ENCODE assay signal across 15 cellular contexts in genomic region chr5:172276214-172276613, GRCh38. TPM values are rescaled to one million over a fixed set of nuclear protein-coding genes. Genes with fewer than 3 reads are reported as not detected.
DNase-seq lines count a peak whose midpoint lies in the region; ATAC-seq, FAIRE-seq and TF ChIP-seq lines count a peak whose summit lies in the region.
"Had no signal": no experiment of that assay in that cellular context is flagged by ENCODE, and none has a peak within 500 bp of the region (broad histone marks: within the 10 kb centered on the region; RNA-seq: fewer than 3 reads in every experiment).

No MANE protein-coding gene starts in this region.

- TF ChIP-seq CTCF in GM23338 (conservative IDR thresholded peaks at IDR 0.05; ENCODE audit: low read depth in 2 of 2) (no peak), Panc1 (IDR thresholded peaks at IDR 0.05) (no peak), cardiac fibroblast (IDR thresholded peaks at IDR 0.05; ENCODE audit: low read depth, low read length) (no peak), osteoblast (IDR thresholded peaks at IDR 0.05; ENCODE audit: extremely low read depth, low read depth, low read length) (no peak), A673 (conservative IDR thresholded peaks at IDR 0.05; ENCODE audit: low read depth, low read length) (no peak), chondrocyte (IDR thresholded peaks at IDR 0.05) (no peak)

- H3K9me2 ChIP-seq in GM23338 (ENCODE audit: insufficient read depth), result no peaks in the 10 kb centered on the region

- POLR2A ChIA-PET in Panc1 (lab: Charles Lee), result no interaction called here
- POLR2A ChIA-PET in A673 (lab: Charles Lee; ENCODE audit: low non-redundant PET), result interaction anchor here (0.6 kb wide), 1 partner anchor 163 kb away, joined by 12 read pairs; no protein-coding TSS in a partner anchor

- no peak for TF ChIP-seq POLR2A in H54 (IDR thresholded peaks at IDR 0.05; ENCODE audit: low read depth, low read length)

- H3K9me3 ChIP-seq in Panc1 (ENCODE audit: control insufficient read depth, insufficient read depth, low read depth, low read length) (no peaks in the 10 kb centered on the region), osteoblast (ENCODE audit: low read depth, low read length) (no peaks in the 10 kb centered on the region), A673 (ENCODE audit: low read depth, low read length, poor library complexity, severe bottlenecking) (no peaks in the 10 kb centered on the region)

- no peak overlapping the region for H3K4me3 Mint-ChIP-seq in GM23338
- H3K4me3 Mint-ChIP-seq in chondrocyte (ENCODE audit: unreplicated experiment), result no peak overlapping the region
- H3K4me3 Mint-ChIP-seq: CD8-positive, alpha-beta T cell; neural progenitor cell had no signal

- H3K4me1 ChIP-seq in GM23338 (ENCODE audit: insufficient read depth) (peaks cover 31% of the 10 kb centered on the region), Panc1 (ENCODE audit: control insufficient read depth, insufficient read depth, low read length) (peaks cover 34% of the 10 kb centered on the region), osteoblast (ENCODE audit: insufficient read depth, low read length) (peaks cover 20% of the 10 kb centered on the region), A673 (ENCODE audit: insufficient read depth, low read length, poor library complexity, severe bottlenecking) (peaks cover 7% of the 10 kb centered on the region)

- H3K4me3 ChIP-seq in GM23338 (no peak overlapping the region), Panc1 (ENCODE audit: low read depth in 2 of 2, low read length in 2 of 2) (0 out of 4 replicates have a peak overlapping the region, but pooled peaks of 1 of the 2 experiments have one; percentile 2), cardiac fibroblast (replicated peaks in 1 of 2; ENCODE audit: low read depth in 2 of 2, low read length in 2 of 2) (no peak overlapping the region), osteoblast (ENCODE audit: insufficient read depth, low read length) (no peak overlapping the region), A673 (ENCODE audit: low read depth, low read length, poor library complexity, severe bottlenecking) (no peak overlapping the region)
- H3K4me3 ChIP-seq: neural progenitor cell had no signal

- no peaks in the 10 kb centered on the region for H3K27me3 ChIP-seq in GM23338 (ENCODE audit: insufficient read depth)
- no peaks in the 10 kb centered on the region for H3K27me3 ChIP-seq in Panc1 (ENCODE audit: control insufficient read depth, insufficient read depth, low read length)
- H3K27me3 ChIP-seq in osteoblast (ENCODE audit: insufficient read depth, low read length), result no peaks in the 10 kb centered on the region
- no peaks in the 10 kb centered on the region for H3K27me3 ChIP-seq in A673 (replicated peaks; ENCODE audit: insufficient read depth, low read depth, low read length, poor library complexity)
- H3K27me3 ChIP-seq: neural progenitor cell had no signal

- BruUV-seq in Panc1 (replicated peaks; lab: Mats Ljungman, UMichigan) (no TSS peak), A673 (replicated peaks; lab: Mats Ljungman, UMichigan) (no TSS peak)

- no peak for FAIRE-seq in H54 (lab: Jason Lieb, UNC)
- FAIRE-seq: small intestine had no signal

- H2AFZ ChIP-seq in GM23338, result no peak overlapping the region
- no peak overlapping the region for H2AFZ ChIP-seq in osteoblast (ENCODE audit: low read length)
- H2AFZ ChIP-seq: neural progenitor cell had no signal

- no peak overlapping the region for H3K27ac Mint-ChIP-seq in GM23338
- H3K27ac Mint-ChIP-seq in chondrocyte (ENCODE audit: unreplicated experiment), result no peak overlapping the region
- H3K27ac Mint-ChIP-seq: neural progenitor cell had no signal

- peak overlapping the region; percentile 29; the same call in 1 of the 2 replicates for H3K27ac ChIP-seq in GM23338 (ENCODE audit: low read depth)
- peak overlapping the region; percentile 25 for H3K27ac ChIP-seq in Panc1 (ENCODE audit: low read length)
- no peak overlapping the region for H3K27ac ChIP-seq in osteoblast (ENCODE audit: low read depth, low read length)
- H3K27ac ChIP-seq in A673 (ENCODE audit: low read depth, low read length, poor library complexity, severe bottlenecking), result no peak overlapping the region
- H3K27ac ChIP-seq: neural progenitor cell had no signal

- H3K36me3 ChIP-seq in GM23338 (ENCODE audit: insufficient read depth) (no peaks in the 10 kb centered on the region), Panc1 (ENCODE audit: control insufficient read depth, insufficient read depth, low read length) (no peaks in the 10 kb centered on the region), osteoblast (ENCODE audit: insufficient read depth, low read length) (no peaks in the 10 kb centered on the region), A673 (ENCODE audit: insufficient read depth, low read length, poor library complexity, severe bottlenecking) (no peaks in the 10 kb centered on the region)
- H3K36me3 ChIP-seq: neural progenitor cell had no signal

- in situ Hi-C loops in Panc1 (cut with HindIII; ENCODE audit: low pct_unique_long_range_greater_than_20kb, low sequenced_read_pairs), result no loop called here

- CTCF ChIA-PET in Panc1 (lab: Charles Lee) (interaction anchor here (0.6 to 0.7 kb wide), 2 partner anchors 111 to 1617 kb away, joined by 3 to 23 read pairs; no protein-coding TSS in a partner anchor), A673 (lab: Charles Lee) (no interaction called here)

- H3K27me3 Mint-ChIP-seq in GM23338 (ENCODE audit: insufficient read depth, low read depth, poor library complexity), result peaks cover 12% of the 10 kb centered on the region
- no peaks in the 10 kb centered on the region for H3K27me3 Mint-ChIP-seq in chondrocyte (ENCODE audit: low read depth)

- H3K79me2 ChIP-seq in GM23338 (replicated peaks; ENCODE audit: insufficient read depth) (peaks cover 100% of the 10 kb centered on the region), osteoblast (ENCODE audit: insufficient read depth, low read length) (peaks cover 97% of the 10 kb centered on the region)

- intact Hi-C loops in Panc1 (cut with micrococcal nuclease; ENCODE audit: unreplicated experiment), result no loop called here
- intact Hi-C loops in A673 (cut with micrococcal nuclease; ENCODE audit: unreplicated experiment), result no loop called here

- H3K9me3 Mint-ChIP-seq in GM23338 (no peaks in the 10 kb centered on the region), chondrocyte (ENCODE audit: low read depth) (no peaks in the 10 kb centered on the region)
- H3K9me3 Mint-ChIP-seq: CD8-positive, alpha-beta T cell had no signal

- H3K36me3 Mint-ChIP-seq in GM23338 (ENCODE audit: low read depth) (peaks cover 13% of the 10 kb centered on the region; the same call in 2 of the 3 replicates), chondrocyte (ENCODE audit: low read depth) (peaks cover 4% of the 10 kb centered on the region)

- DNase-seq in GM23338 (ENCODE audit: low spot score) (no peak), Panc1 (ENCODE audit: low read depth, low spot score) (no peak), cardiac fibroblast (ENCODE audit: low read depth in 2 of 2) (peak; percentile 27 to 81), osteoblast (ENCODE audit: insufficient read length, low spot score, missing footprints) (no peak), A673 (ENCODE audit: low spot score) (no peak), H54 (ENCODE audit: insufficient read length, low spot score) (no peak), SHP77 (lab: John Stamatoyannopoulos, UW) (no peak), chondrocyte (ENCODE audit: low spot score) (no peak)
- DNase-seq: CD8-positive, alpha-beta T cell; Kasumi-1; NCI-H2081 treated with DMSO at 0.1 percent for 48 hours; OCI-M1; small intestine; T-helper 9 cell had no signal

- H3K4me1 Mint-ChIP-seq in GM23338, result peaks cover 40% of the 10 kb centered on the region
- peaks cover 60% of the 10 kb centered on the region for H3K4me1 Mint-ChIP-seq in chondrocyte (ENCODE audit: low read depth)

- ATAC-seq in GM23338, result no peak
- ATAC-seq in Panc1, result peak; percentile 78
- ATAC-seq: CD8-positive, alpha-beta T cell had no signal

- H3F3A ChIP-seq in GM23338 (replicated peaks; ENCODE audit: low read depth), result no peaks in the 10 kb centered on the region; the same call in 1 of the 2 replicates

- peaks cover 88% of the 10 kb centered on the region for H4K20me1 ChIP-seq in GM23338 (replicated peaks; ENCODE audit: insufficient read depth)
- peaks cover 60% of the 10 kb centered on the region for H4K20me1 ChIP-seq in osteoblast (ENCODE audit: insufficient read depth, low read length)

- H3K4me2 ChIP-seq in GM23338 (0 out of 2 replicates have a peak overlapping the region, but pooled peaks have one; percentile 44), osteoblast (ENCODE audit: insufficient read depth, low read length) (peak overlapping the region; percentile 31)
- H3K4me2 ChIP-seq: neural progenitor cell had no signal

TF ChIP-seq in GM23338, 12 proteins besides CTCF, POLR2A, EP300 and RAD21 (continues in another document):
- TF ChIP-seq POLR2AphosphoS5 (IDR thresholded peaks at IDR 0.05; ENCODE audit: low read depth) (no peak), ZNF331 (CRISPR knock-in tag; IDR thresholded peaks at IDR 0.05; ENCODE audit: low read depth) (no peak), ZNF114 (CRISPR knock-in tag; IDR thresholded peaks at IDR 0.05) (no peak), EZH2phosphoT487 (IDR thresholded peaks at IDR 0.05; ENCODE audit: unreplicated experiment) (no peak), JUNB (IDR thresholded peaks at IDR 0.05; ENCODE audit: unreplicated experiment) (no peak), ETS1 (IDR thresholded peaks at IDR 0.05) (no peak), EZH2 (IDR thresholded peaks at IDR 0.05; ENCODE audit: low read depth, unreplicated experiment) (no peak), NANOG (IDR thresholded peaks at IDR 0.05; ENCODE audit: borderline replicate concordance) (no peak), STAT1 (IDR thresholded peaks at IDR 0.05; ENCODE audit: unreplicated experiment) (no peak)

RNA-seq across cellular contexts. Expression of gene UBTD2, which starts 7.3 kb away (rescaled TPM):
- total RNA-seq in GM23338 (2014; rRNA removed; shearing (Covaris generic)), result 44.2 and 46.3 TPM in 2 replicates
- 15.5 and 17.9 TPM in 2 replicates for polyA plus RNA-seq in GM23338 (2016; fragmentation: Nextera tagmentation; extraction: Ambion mirVana)
- total RNA-seq in Panc1 (2021; ENCODE audit: unreplicated experiment), result 32.5 TPM
- 24.4 TPM for polyA plus RNA-seq in Panc1 (2012; ENCODE audit: insufficient read length)
- total RNA-seq in osteoblast, result 37.6 and 38.3 TPM in 2 replicates
- total RNA-seq in A673 (2021), result 18.3 and 20.0 TPM in 2 replicates
- total RNA-seq in chondrocyte, result 37.6 to 38.9 TPM (median 38.4 TPM) in 3 replicates

Comparison
In these comparisons a context has a peak if more than half of its experiments do, and no peak if none do; other contexts are left out.
1. DNase-seq: peak in cardiac fibroblast (2 of 2); none in GM23338 (single experiment), Panc1 (single experiment), osteoblast (single experiment), A673 (single experiment), H54 (single experiment), SHP77 (0 of 2) and chondrocyte (single experiment).
2. H3K27ac ChIP-seq: peak in GM23338 (single experiment) and Panc1 (single experiment); none in osteoblast (single experiment) and A673 (single experiment).